Comparison of ENCODE assay signal across 8 cellular contexts in the genomic region with DNA sequence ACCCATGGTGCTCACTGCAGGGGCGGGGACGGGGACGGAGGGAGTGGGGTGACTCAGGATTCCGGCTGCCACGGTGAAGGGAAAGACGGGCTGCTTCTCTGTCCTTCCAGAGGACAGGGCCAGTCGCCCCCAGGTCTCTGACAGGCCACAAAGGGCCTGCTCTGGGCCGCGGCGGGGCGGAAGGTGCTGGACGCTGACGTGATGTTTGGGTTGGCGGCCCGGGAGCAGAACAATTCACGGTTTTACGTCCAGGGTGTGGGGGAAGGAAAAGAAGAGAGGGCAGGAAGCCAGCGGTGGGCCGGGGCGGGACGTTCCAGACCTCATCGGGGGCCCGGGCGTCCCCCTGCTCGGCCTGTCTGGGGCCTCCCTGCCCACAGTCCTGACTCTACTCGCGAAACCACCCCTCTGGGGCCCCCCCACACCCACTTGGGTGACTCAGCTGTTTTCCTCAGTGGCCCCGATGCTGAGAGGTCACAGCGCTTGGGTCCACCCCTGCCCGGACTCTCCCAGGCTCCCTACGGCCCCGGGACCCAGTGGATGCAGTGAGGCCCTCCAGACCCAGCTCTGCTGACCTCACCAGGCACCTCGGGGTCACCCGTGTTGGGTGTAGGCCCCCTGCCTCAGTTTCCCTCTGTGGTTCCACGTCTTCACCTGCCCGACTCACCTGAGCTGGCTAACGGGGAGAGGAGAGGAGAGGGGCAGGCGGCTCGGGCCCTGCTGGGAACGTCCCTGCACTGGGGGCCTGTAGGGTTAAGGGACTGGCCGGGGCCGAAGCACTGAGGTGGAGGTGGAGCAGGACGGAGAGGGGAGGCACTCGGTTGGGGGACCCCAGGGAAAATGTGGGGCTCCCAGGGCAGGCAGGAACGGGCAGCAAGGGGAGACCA. TPM values are rescaled to one million over a fixed set of nuclear protein-coding genes. Genes with fewer than 3 reads are reported as not detected.
DNase-seq lines count a peak whose midpoint lies in the region; ATAC-seq, FAIRE-seq and TF ChIP-seq lines count a peak whose summit lies in the region.

No MANE protein-coding gene starts in this region.

- H3K4me1 ChIP-seq in small intestine (ENCODE audit: control insufficient read depth in 2 of 2, insufficient read depth in 1 of 2, low read depth in 1 of 2, low read length in 1 of 2), result peaks cover 0 to 11% of the 10 kb centered on the region in 2 donors

- intact Hi-C loops in activated T-helper 1 cell treated with anti-CD3 and anti-CD28 coated beads, Interleukin-12 subunit alpha, Interleukin-12 subunit beta, Interleukin-2, Interleukin-4 antibody, amounts not matched to agents 30 ng/mL and 10 ng/mL and 1 ng/mL, durations not matched to agents 14 hours and 24 hours and 36 hours (cut with micrococcal nuclease), result no loop called here
- intact Hi-C loops in left cardiac atrium (cut with DNase I), result no loop called here

- peak overlapping the region; percentile 55 to 91 for H3K27ac ChIP-seq in small intestine (ENCODE audit: low read depth in 1 of 2, low read length in 1 of 2)

- H3K4me3 ChIP-seq in small intestine (ENCODE audit: low read depth in 1 of 2, low read length in 2 of 2), result peak overlapping the region in 1 of 2 donors; percentile 8

- H3K27ac Mint-ChIP-seq in activated T-helper 1 cell treated with anti-CD3 and anti-CD28 coated beads, Interleukin-12 subunit alpha, Interleukin-12 subunit beta, Interleukin-2, Interleukin-4 antibody, amounts not matched to agents 30 ng/mL and 10 ng/mL and 1 ng/mL, durations not matched to agents 14 hours and 24 hours and 36 hours, result peak overlapping the region; percentile 63

- no peaks in the 10 kb centered on the region for H3K9me3 ChIP-seq in small intestine (ENCODE audit: control insufficient read depth, low read depth)

- no peak overlapping the region for H3K4me3 Mint-ChIP-seq in activated T-helper 1 cell treated with anti-CD3 and anti-CD28 coated beads, Interleukin-12 subunit alpha, Interleukin-12 subunit beta, Interleukin-2, Interleukin-4 antibody, amounts not matched to agents 30 ng/mL and 10 ng/mL and 1 ng/mL, durations not matched to agents 14 hours and 24 hours and 36 hours

- H3K27me3 Mint-ChIP-seq in activated T-helper 1 cell treated with anti-CD3 and anti-CD28 coated beads, Interleukin-12 subunit alpha, Interleukin-12 subunit beta, Interleukin-2, Interleukin-4 antibody, amounts not matched to agents 30 ng/mL and 10 ng/mL and 1 ng/mL, durations not matched to agents 14 hours and 24 hours and 36 hours (ENCODE audit: insufficient read depth), result no peaks in the 10 kb centered on the region

- peak; percentile 66 to 71 for ATAC-seq in left cardiac atrium
- ATAC-seq in GM19023 (IDR thresholded peaks at IDR 0.05; ENCODE audit: unreplicated experiment), result no peak
- no peak for ATAC-seq in GM18505 (IDR thresholded peaks at IDR 0.05; ENCODE audit: unreplicated experiment)
- no peak for ATAC-seq in HG02678 (IDR thresholded peaks at IDR 0.05; ENCODE audit: unreplicated experiment)
- ATAC-seq in HG02981 (IDR thresholded peaks at IDR 0.05; ENCODE audit: unreplicated experiment), result no peak

- FAIRE-seq in GM12892 (lab: Jason Lieb, UNC), result peak; percentile 57
- no peak for FAIRE-seq in small intestine (lab: Jason Lieb, UNC)

- H3K36me3 ChIP-seq in small intestine (ENCODE audit: control insufficient read depth in 2 of 2, insufficient read depth in 2 of 2, low read length in 2 of 2), result no peaks in the 10 kb centered on the region

- DNase-seq in GM12892 (ENCODE audit: insufficient read length) (peak; percentile 77), left cardiac atrium (peak; percentile 92), small intestine (no peak)
- no peak for DNase-seq in activated T-helper 1 cell treated with anti-CD3 and anti-CD28 coated beads, Interleukin-12 subunit alpha, Interleukin-12 subunit beta, Interleukin-2, Interleukin-4 antibody, amounts not matched to agents 30 ng/mL and 10 ng/mL and 1 ng/mL, durations not matched to agents 14 hours and 24 hours and 36 hours (ENCODE audit: low spot score)

- H3K9me3 Mint-ChIP-seq in activated T-helper 1 cell treated with anti-CD3 and anti-CD28 coated beads, Interleukin-12 subunit alpha, Interleukin-12 subunit beta, Interleukin-2, Interleukin-4 antibody, amounts not matched to agents 30 ng/mL and 10 ng/mL and 1 ng/mL, durations not matched to agents 14 hours and 24 hours and 36 hours, result no peaks in the 10 kb centered on the region

- H3K4me1 Mint-ChIP-seq in activated T-helper 1 cell treated with anti-CD3 and anti-CD28 coated beads, Interleukin-12 subunit alpha, Interleukin-12 subunit beta, Interleukin-2, Interleukin-4 antibody, amounts not matched to agents 30 ng/mL and 10 ng/mL and 1 ng/mL, durations not matched to agents 14 hours and 24 hours and 36 hours (ENCODE audit: low read depth), result no peaks in the 10 kb centered on the region

- peaks cover 7% of the 10 kb centered on the region for H3K36me3 Mint-ChIP-seq in activated T-helper 1 cell treated with anti-CD3 and anti-CD28 coated beads, Interleukin-12 subunit alpha, Interleukin-12 subunit beta, Interleukin-2, Interleukin-4 antibody, amounts not matched to agents 30 ng/mL and 10 ng/mL and 1 ng/mL, durations not matched to agents 14 hours and 24 hours and 36 hours (ENCODE audit: low read depth)

- WGBS in small intestine, 3 donors, result 40 to 77% (median 63%) methylated on average over 38 to 45 of the region's 45 CpGs

- no peaks in the 10 kb centered on the region for H3K27me3 ChIP-seq in small intestine (ENCODE audit: control insufficient read depth in 2 of 2, insufficient read depth in 2 of 2, low read length in 2 of 2)

- TF ChIP-seq POLR2A in GM12892 (IDR thresholded peaks at IDR 0.05; ENCODE audit: low read depth, low read length) (no peak), GM18505 (IDR thresholded peaks at IDR 0.05; ENCODE audit: borderline replicate concordance, extremely low read depth, insufficient read depth, insufficient read length) (no peak)

RNA-seq across cellular contexts. Expression of a gene that starts 29.2 kb away (rescaled TPM):
- 6.3 TPM for polyA plus RNA-seq in GM12892 (2012; ENCODE audit: missing spikeins)
- total RNA-seq in activated T-helper 1 cell treated with anti-CD3 and anti-CD28 coated beads, Interleukin-12 subunit alpha, Interleukin-12 subunit beta, Interleukin-2, Interleukin-4 antibody, amounts not matched to agents 30 ng/mL and 10 ng/mL and 1 ng/mL, durations not matched to agents 14 hours and 24 hours and 36 hours, result 24.5 and 28.0 TPM in 2 replicates
- 10 to 100 TPM; 36.6 to 44.3 TPM for total RNA-seq in left cardiac atrium
- 10 to 100 TPM in 2 of 3 donors, 1 to 10 TPM in 1; 7.3 to 16.6 (median 10.5) TPM for polyA plus RNA-seq in small intestine

RNA-seq across cellular contexts. Expression of a gene that starts 37.1 kb away (rescaled TPM):
- polyA plus RNA-seq in GM12892 (2012; ENCODE audit: missing spikeins), result not detected
- total RNA-seq in activated T-helper 1 cell treated with anti-CD3 and anti-CD28 coated beads, Interleukin-12 subunit alpha, Interleukin-12 subunit beta, Interleukin-2, Interleukin-4 antibody, amounts not matched to agents 30 ng/mL and 10 ng/mL and 1 ng/mL, durations not matched to agents 14 hours and 24 hours and 36 hours, result 0.08 TPM in 1 of 2 replicates, not detected in the other
- total RNA-seq in left cardiac atrium, result under 1 TPM in 1 of 2 donors, not detected in 1; 0.32 TPM
- 100 to 1,000 TPM in 2 of 3 donors, 10 to 100 TPM in 1; 74.5 to 385 (median 285) TPM for polyA plus RNA-seq in small intestine

RNA-seq across cellular contexts. Expression of a gene that starts 44.4 kb away (rescaled TPM):
- polyA plus RNA-seq in GM12892 (2012; ENCODE audit: missing spikeins), result 7.5 TPM
- total RNA-seq in activated T-helper 1 cell treated with anti-CD3 and anti-CD28 coated beads, Interleukin-12 subunit alpha, Interleukin-12 subunit beta, Interleukin-2, Interleukin-4 antibody, amounts not matched to agents 30 ng/mL and 10 ng/mL and 1 ng/mL, durations not matched to agents 14 hours and 24 hours and 36 hours, result 37.2 and 40.8 TPM in 2 replicates
- total RNA-seq in left cardiac atrium, result 10 to 100 TPM; 12.5 to 12.9 TPM
- 10 to 100 TPM; 11.9 to 16.4 (median 13.0) TPM for polyA plus RNA-seq in small intestine

Comparison
In these comparisons a context has a peak if more than half of its experiments do, and no peak if none do; other contexts are left out.
1. DNase-seq: peak in GM12892 (single experiment) and left cardiac atrium (single experiment); none in activated T-helper 1 cell treated with anti-CD3 and anti-CD28 coated beads, Interleukin-12 subunit alpha, Interleukin-12 subunit beta, Interleukin-2, Interleukin-4 antibody, amounts not matched to agents 30 ng/mL and 10 ng/mL and 1 ng/mL, durations not matched to agents 14 hours and 24 hours and 36 hours (single experiment) and small intestine (single experiment).
2. ATAC-seq: peak in left cardiac atrium (2 of 2); none in GM19023 (single experiment), GM18505 (single experiment), HG02678 (single experiment) and HG02981 (single experiment).